In the genomic region with DNA sequence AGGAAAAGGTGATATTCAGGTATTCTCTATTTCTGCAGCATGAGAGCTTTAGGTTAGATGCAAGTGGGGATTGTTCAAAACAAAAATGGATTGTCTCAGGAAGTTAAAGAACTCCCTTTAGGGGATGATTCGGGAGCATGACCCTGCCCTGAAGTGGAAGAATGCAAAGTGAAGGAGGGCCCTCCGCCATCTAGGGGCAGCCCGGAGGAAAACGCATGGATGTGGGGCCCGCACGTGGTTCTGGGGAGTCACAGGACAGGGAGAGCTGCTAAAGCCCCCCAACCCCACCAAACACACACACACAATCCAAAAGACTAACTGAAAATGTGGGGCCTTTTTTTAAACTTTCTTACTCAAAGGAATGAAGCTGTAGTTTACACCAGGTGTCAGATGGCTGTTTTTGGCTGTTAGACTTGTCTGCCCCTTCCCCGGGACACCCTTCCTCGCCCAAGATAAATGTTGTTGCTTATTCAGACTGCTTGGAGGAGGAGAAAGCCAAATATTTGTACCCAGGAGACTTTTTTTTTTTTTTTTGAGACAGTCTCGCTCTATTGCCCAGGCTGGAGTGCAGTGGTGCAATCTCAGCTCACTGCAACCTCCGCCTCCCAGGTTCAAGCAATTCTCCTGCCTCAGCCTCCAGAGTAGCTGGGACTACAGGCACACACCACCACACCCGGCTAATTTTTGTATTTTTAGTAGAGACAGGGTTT, we compare ENCODE assay signal across 12 cellular contexts.
A peak's percentile ranks its signal among the peaks of the same experiment; 100 is the strongest.
DNase-seq lines count a peak whose midpoint lies in the region; ATAC-seq and TF ChIP-seq lines count a peak whose summit lies in the region.
"Had no signal": no experiment of that assay in that cellular context is flagged by ENCODE, and none has a peak within 500 bp of the region (broad histone marks: within the 10 kb centered on the region; RNA-seq: fewer than 3 reads in every experiment).

No MANE protein-coding gene starts in this region.

- no peak overlapping the region for H2BK15ac ChIP-seq in mesendoderm (replicated peaks; ENCODE audit: low read depth)

- no peak overlapping the region; a peak in 1 of 20 replicates for H3K4me3 ChIP-seq in BLaER1 treated with 17β-estradiol and CSF1 and Interleukin-3, amounts not matched to agents 10 nM and 100 nM
- H3K4me3 ChIP-seq in astrocyte of the cerebellum (ENCODE audit: low read depth, low read length), result no peak overlapping the region
- no peak overlapping the region for H3K4me3 ChIP-seq in mesendoderm (ENCODE audit: low read length)

- H2AK5ac ChIP-seq in mesendoderm (ENCODE audit: low read length), result no peak overlapping the region

- no peaks in the 10 kb centered on the region for H3K36me3 ChIP-seq in BLaER1 treated with 17β-estradiol and CSF1 and Interleukin-3, amounts not matched to agents 10 nM and 100 nM
- no peaks in the 10 kb centered on the region for H3K36me3 ChIP-seq in mesendoderm (ENCODE audit: control insufficient read depth, insufficient read depth, low read length)

- no peak overlapping the region for H4K8ac ChIP-seq in mesendoderm (ENCODE audit: low read depth, low read length)

- no peaks in the 10 kb centered on the region for H3K79me2 ChIP-seq in mesendoderm (ENCODE audit: control insufficient read depth, insufficient read depth, low read length)

- no peak overlapping the region for H3K18ac ChIP-seq in mesendoderm (ENCODE audit: low read length)

- H3K27ac ChIP-seq in BLaER1 treated with 17β-estradiol and CSF1 and Interleukin-3, amounts not matched to agents 10 nM and 100 nM, result peak overlapping the region in 4 of 11 experiments; percentile 34 to 69 (median 58); a peak in 5 of 22 replicates
- H3K27ac ChIP-seq in mesendoderm (ENCODE audit: low read depth, low read length), result no peak overlapping the region

- no peak overlapping the region for H3K23ac ChIP-seq in mesendoderm (ENCODE audit: low read length)

- no peaks in the 10 kb centered on the region for H4K20me1 ChIP-seq in BLaER1 treated with 17β-estradiol and CSF1 and Interleukin-3, amounts not matched to agents 10 nM and 100 nM

- no peak overlapping the region for H2BK120ac ChIP-seq in mesendoderm (ENCODE audit: low read depth, low read length)

- DNase-seq in HuH-7 (ENCODE audit: low spot score) (peak; percentile 43), astrocyte of the cerebellum (ENCODE audit: low read depth) (no peak), mesendoderm (peak; percentile 55), D341Med (ENCODE audit: low spot score) (no peak)
- DNase-seq: activated CD8-positive, alpha-beta T cell treated with anti-CD3 and anti-CD28 coated beads for 36 hours; GF-D8; NCI-H2227 treated with DMSO at 0.1 percent for 48 hours; retina had no signal

- no peak overlapping the region for H2BK5ac ChIP-seq in mesendoderm (ENCODE audit: low read length)

- no peak overlapping the region for H4K5ac ChIP-seq in mesendoderm (ENCODE audit: low read length)

- peaks cover 0 to 5% (median 0%) of the 10 kb centered on the region in 11 experiments; a peak in 2 of 22 replicates for H3K9me3 ChIP-seq in BLaER1 treated with 17β-estradiol and CSF1 and Interleukin-3, amounts not matched to agents 10 nM and 100 nM (replicated peaks in 1 of 11)

- peak overlapping the region in 3 of 11 experiments; percentile 18 to 63 (median 60); a peak in 5 of 22 replicates for H3K9ac ChIP-seq in BLaER1 treated with 17β-estradiol and CSF1 and Interleukin-3, amounts not matched to agents 10 nM and 100 nM
- H3K9ac ChIP-seq in mesendoderm (ENCODE audit: low read length), result no peak overlapping the region

- H3K79me1 ChIP-seq in mesendoderm (ENCODE audit: low read length), result no peaks in the 10 kb centered on the region

- in situ Hi-C loops in astrocyte of the cerebellum (cut with HindIII; ENCODE audit: low sequenced_read_pairs), result no loop called here

- TF ChIP-seq CTCF in astrocyte of the cerebellum (IDR thresholded peaks at IDR 0.05; ENCODE audit: low read depth, low read length, missing control alignments), result peak; percentile 28

- H3K4ac ChIP-seq in mesendoderm (ENCODE audit: low read depth, low read length), result no peak overlapping the region

- peaks cover 10 to 21% (median 12%) of the 10 kb centered on the region in 11 experiments for H3K27me3 ChIP-seq in BLaER1 treated with 17β-estradiol and CSF1 and Interleukin-3, amounts not matched to agents 10 nM and 100 nM
- no peaks in the 10 kb centered on the region for H3K27me3 ChIP-seq in mesendoderm (ENCODE audit: insufficient read depth, low read length, poor library complexity)

- WGBS in mesendoderm (ENCODE audit: extremely low coverage, insufficient coverage, low lambda C conversion rate), result no CpG with 5 or more reads among the region's 11 CpGs

- peaks cover 0 to 57% (median 40%) of the 10 kb centered on the region in 10 experiments; a peak in 16 of 20 replicates for H3K4me1 ChIP-seq in BLaER1 treated with 17β-estradiol and CSF1 and Interleukin-3, amounts not matched to agents 10 nM and 100 nM
- H3K4me1 ChIP-seq in mesendoderm (ENCODE audit: control insufficient read depth, low read depth, low read length), result peaks cover 2% of the 10 kb centered on the region

- H3K56ac ChIP-seq in mesendoderm (ENCODE audit: low read length), result no peak overlapping the region

- no peak for ATAC-seq in GM18868 (IDR thresholded peaks at IDR 0.05; ENCODE audit: unreplicated experiment)
- no peak for ATAC-seq in HG02852 (IDR thresholded peaks at IDR 0.05; ENCODE audit: unreplicated experiment)
- ATAC-seq in GM21717 (IDR thresholded peaks at IDR 0.05; ENCODE audit: unreplicated experiment), result no peak
- ATAC-seq: activated CD8-positive, alpha-beta T cell treated with anti-CD3 and anti-CD28 coated beads for 36 hours had no signal

- peak overlapping the region in 9 of 11 experiments; percentile 21 to 87 (median 73); a peak in 17 of 22 replicates for H3K4me2 ChIP-seq in BLaER1 treated with 17β-estradiol and CSF1 and Interleukin-3, amounts not matched to agents 10 nM and 100 nM
- no peak overlapping the region for H3K4me2 ChIP-seq in mesendoderm (ENCODE audit: low read length)

Comparison
In these comparisons a context has a peak if more than half of its experiments do, and no peak if none do; other contexts are left out.
1. DNase-seq: peak in HuH-7 (single experiment) and mesendoderm (single experiment); none in astrocyte of the cerebellum (single experiment) and D341Med (single experiment).